9 cellular contexts compared by ENCODE assay signal in genomic region chr19:55486971-55487883, GRCh38. TPM values are rescaled to one million over a fixed set of nuclear protein-coding genes. Genes with fewer than 3 reads are reported as not detected.
DNase-seq lines count a peak whose midpoint lies in the region; ATAC-seq and TF ChIP-seq lines count a peak whose summit lies in the region.
"Had no signal": no experiment of that assay in that cellular context is flagged by ENCODE, and none has a peak within 500 bp of the region (broad histone marks: within the 10 kb centered on the region; RNA-seq: fewer than 3 reads in every experiment).

No MANE protein-coding gene starts in this region.

- BruUV-seq in mammary epithelial cell (replicated peaks; lab: Mats Ljungman, UMichigan), result TSS peak; percentile 62

- no peak overlapping the region for H3K4me3 Mint-ChIP-seq in T-cell

- no peak for TF ChIP-seq CTCF in mammary epithelial cell (conservative IDR thresholded peaks at IDR 0.05 in 1 of 2, IDR thresholded peaks at IDR 0.05 in 1 of 2; ENCODE audit: extremely low read depth in 1 of 2, insufficient read depth in 1 of 2, low read depth in 1 of 2, low read length in 2 of 2)

- POLR2A ChIA-PET in T-cell (lab: Charles Lee), result interaction anchor here in 1 of 2 donors (0.5 to 0.6 kb wide), 2 partner anchors 8 to 10 kb away, joined by 3 to 8 read pairs; no protein-coding TSS in a partner anchor

- intact Hi-C loops in mammary epithelial cell (cut with micrococcal nuclease), result no loop called here

- peak overlapping the region; percentile 34 for H2AFZ ChIP-seq in GM23248
- no peak overlapping the region for H2AFZ ChIP-seq in mammary epithelial cell (ENCODE audit: low read depth, low read length)

- WGBS in GM23248 (ENCODE audit: low coverage in 1 of 2, low lambda C conversion rate in 2 of 2, missing lambda C conversion rate in 2 of 2), 2 experiments, result 1 to 4% methylated on average over 26 of the region's 26 CpGs
- 55% methylated on average over 19 of the region's 26 CpGs for WGBS in mammary epithelial cell (ENCODE audit: low coverage, missing lambda C conversion rate)

- CTCF ChIA-PET in T-cell (lab: Charles Lee), result no interaction called here
- CTCF ChIA-PET in mammary epithelial cell (lab: Charles Lee; ENCODE audit: low non-redundant PET), result interaction anchor here (0.7 kb wide), 1 partner anchor 1880 kb away, joined by 3 read pairs; no protein-coding TSS in a partner anchor

- DNase-seq in GM23248, result peak; percentile 97
- no peak for DNase-seq in T-cell
- peak; percentile 67 for DNase-seq in mammary epithelial cell
- DNase-seq in left kidney (ENCODE audit: low read depth, low spot score), result peak; percentile 76
- peak; percentile 33 to 50 (median 45) for DNase-seq in stimulated activated CD4-positive, alpha-beta T cell treated with anti-CD3 and anti-CD28 coated beads, TNF-alpha, amount 100 ng/mL, for 4 hours (ENCODE audit: low read depth in 3 of 3)
- DNase-seq in HAP-1 (ENCODE audit: low spot score in 2 of 2), result no peak

- H3K27ac Mint-ChIP-seq in T-cell, result peak overlapping the region; percentile 28 to 43

- dilution Hi-C loops in mammary epithelial cell (cut with HindIII; ENCODE audit: low sequenced_read_pairs), result no loop called here

- ATAC-seq in T-cell (replicated peaks in 1 of 4) (peak in 1 of 4 experiments; percentile 26), HG02623 (IDR thresholded peaks at IDR 0.05; ENCODE audit: unreplicated experiment) (no peak), GM21381 (IDR thresholded peaks at IDR 0.05; ENCODE audit: unreplicated experiment) (no peak)

- H3K36me3 ChIP-seq in GM23248 (ENCODE audit: low read depth) (no peaks in the 10 kb centered on the region), mammary epithelial cell (ENCODE audit: insufficient read depth, low read length) (no peaks in the 10 kb centered on the region), HAP-1 (replicated peaks) (peaks cover 6% of the 10 kb centered on the region; the same call in 1 of the 2 replicates)

- peaks cover 6 to 11% (median 9%) of the 10 kb centered on the region in 3 donors for H3K4me1 Mint-ChIP-seq in T-cell

- H3K27ac ChIP-seq in GM23248 (peak overlapping the region; percentile 97), mammary epithelial cell (ENCODE audit: insufficient read depth, low read depth, low read length) (no peak overlapping the region)

- H3K27me3 ChIP-seq in GM23248 (replicated peaks; ENCODE audit: insufficient read depth) (no peaks in the 10 kb centered on the region), mammary epithelial cell (ENCODE audit: insufficient read depth, low read length) (no peaks in the 10 kb centered on the region), HAP-1 (ENCODE audit: low read depth) (0 out of 2 replicates have a peak, but pooled peaks cover 4% of the 10 kb centered on the region)

- peaks cover 24% of the 10 kb centered on the region for H3K4me1 ChIP-seq in GM23248 (ENCODE audit: insufficient read depth)
- H3K4me1 ChIP-seq in mammary epithelial cell (ENCODE audit: insufficient read depth, low read length), result peaks cover 15% of the 10 kb centered on the region
- peaks cover 4% of the 10 kb centered on the region; the same call in 1 of the 2 replicates for H3K4me1 ChIP-seq in HAP-1

- no peaks in the 10 kb centered on the region for H3K9me3 Mint-ChIP-seq in T-cell

- H3K4me2 ChIP-seq in GM23248 (ENCODE audit: unreplicated experiment) (peak overlapping the region; percentile 93), mammary epithelial cell (ENCODE audit: insufficient read depth, low read depth, low read length) (no peak overlapping the region)

- no peaks in the 10 kb centered on the region for H3K36me3 Mint-ChIP-seq in T-cell

- H3K4me3 ChIP-seq in GM23248 (peak overlapping the region; percentile 80), mammary epithelial cell (replicated peaks in 1 of 3; ENCODE audit: insufficient read depth in 1 of 3, low read depth in 2 of 3, low read length in 3 of 3) (no peak overlapping the region), HAP-1 (no peak overlapping the region)

- H3K9me2 ChIP-seq in GM23248 (ENCODE audit: insufficient read depth), result no peaks in the 10 kb centered on the region

- H3K9me3 ChIP-seq in GM23248 (ENCODE audit: low read depth), result no peaks in the 10 kb centered on the region
- H3K9me3 ChIP-seq in mammary epithelial cell (replicated peaks; ENCODE audit: insufficient read depth, low read length), result no peaks in the 10 kb centered on the region
- H3K9me3 ChIP-seq in HAP-1, result no peaks in the 10 kb centered on the region

- H3K79me2 ChIP-seq in GM23248 (ENCODE audit: insufficient read depth), result peaks cover 9% of the 10 kb centered on the region; the same call in 1 of the 2 replicates
- H3K79me2 ChIP-seq in mammary epithelial cell (ENCODE audit: insufficient read depth, low read length), result peaks cover 8% of the 10 kb centered on the region

- H4K20me1 ChIP-seq in GM23248 (ENCODE audit: insufficient read depth) (no peaks in the 10 kb centered on the region), mammary epithelial cell (ENCODE audit: insufficient read depth, low read length) (no peaks in the 10 kb centered on the region)

- H3K27me3 Mint-ChIP-seq in T-cell, result peaks cover 0 to 7% of the 10 kb centered on the region in 2 donors

- peak overlapping the region; percentile 86 for H3K9ac ChIP-seq in GM23248
- H3K9ac ChIP-seq in mammary epithelial cell (ENCODE audit: insufficient read depth, low read length), result no peak overlapping the region

- peaks cover 12% of the 10 kb centered on the region for H3F3A ChIP-seq in GM23248 (ENCODE audit: insufficient read depth)

- in situ Hi-C loops in GM23248 (cut with MboI), result no loop called here
- in situ Hi-C loops in mammary epithelial cell (cut with MboI; ENCODE audit: low sequenced_read_pairs in 2 of 2), result no loop called here
- in situ Hi-C loops in HAP-1 (cut with MboI; ENCODE audit: low sequenced_read_pairs), result no loop called here

RNA-seq across cellular contexts. Expression of gene SSC5D, which starts 1.0 kb away (rescaled TPM):
- total RNA-seq in GM23248 (2014; rRNA removed; shearing (Covaris generic)), result 12.6 and 14.4 TPM in 2 replicates
- polyA plus RNA-seq in GM23248 (2016; fragmentation: Nextera tagmentation; extraction: Ambion mirVana) (9.8 and 10.0 TPM in 2 replicates), mammary epithelial cell (not detected)
- total RNA-seq in T-cell (1 to 10 TPM in 2 of 5 donors, under 1 TPM in 3; 0.38 to 1.3 (median 0.66) TPM), mammary epithelial cell (under 1 TPM; 0.09 to 0.50 TPM)
- not detected for polyA minus RNA-seq in mammary epithelial cell

RNA-seq across cellular contexts. Expression of gene NAT14, which starts 2.2 kb away (rescaled TPM):
- 13.4 and 13.9 TPM in 2 replicates for total RNA-seq in GM23248 (2014; rRNA removed; shearing (Covaris generic))
- 11.1 and 12.0 TPM in 2 replicates for polyA plus RNA-seq in GM23248 (2016; fragmentation: Nextera tagmentation; extraction: Ambion mirVana)
- total RNA-seq in T-cell, result 10 to 100 TPM in 1 of 5 donors, 1 to 10 TPM in 4; 6.3 to 10.4 (median 8.1) TPM
- 10 to 100 TPM in 1 of 2 donors, 1 to 10 TPM in 1; 5.0 to 26.3 TPM for total RNA-seq in mammary epithelial cell
- polyA plus RNA-seq in mammary epithelial cell, result 11.4 TPM
- 1.4 TPM for polyA minus RNA-seq in mammary epithelial cell

RNA-seq across cellular contexts. Expression of gene ZNF628, which starts 10.8 kb away (rescaled TPM):
- total RNA-seq in GM23248 (2014; rRNA removed; shearing (Covaris generic)), result 1.7 and 4.3 TPM in 2 replicates
- 1.1 TPM in 2 replicates for polyA plus RNA-seq in GM23248 (2016; fragmentation: Nextera tagmentation; extraction: Ambion mirVana)
- 10 to 100 TPM; 14.2 to 24.1 (median 16.2) TPM for total RNA-seq in T-cell
- 1 to 10 TPM; 2.7 to 10.0 TPM for total RNA-seq in mammary epithelial cell
- 1.7 TPM for polyA plus RNA-seq in mammary epithelial cell
- polyA minus RNA-seq in mammary epithelial cell, result 0.62 TPM

RNA-seq across cellular contexts. Expression of gene C19orf85, which starts 22.7 kb away (rescaled TPM):
- total RNA-seq in GM23248 (2014; rRNA removed; shearing (Covaris generic)), result not detected in 2 replicates
- polyA plus RNA-seq in GM23248 (2016; fragmentation: Nextera tagmentation; extraction: Ambion mirVana), result not detected in 2 replicates
- total RNA-seq in T-cell, result not detected
- total RNA-seq in mammary epithelial cell, result not detected
- polyA plus RNA-seq in mammary epithelial cell, result not detected
- not detected for polyA minus RNA-seq in mammary epithelial cell
- total RNA-seq: T-helper 1 cell treated with Interleukin-12 subunit alpha and Interleukin-12 subunit beta and Interleukin-4 antibody, amounts not matched to agents 30 ng/mL and 1 ng/mL, for 36 hours had no signal

RNA-seq across cellular contexts. Expression of gene ISOC2, which starts 25.8 kb away (rescaled TPM):
- total RNA-seq in GM23248 (2014; rRNA removed; shearing (Covaris generic)), result 103 and 116 TPM in 2 replicates
- polyA plus RNA-seq in GM23248 (2016; fragmentation: Nextera tagmentation; extraction: Ambion mirVana) (34.0 and 35.3 TPM in 2 replicates), mammary epithelial cell (55.7 TPM)
- total RNA-seq in T-cell (10 to 100 TPM in 3 of 5 donors, 1 to 10 TPM in 2; 6.8 to 18.9 (median 14.7) TPM), mammary epithelial cell (10 to 100 TPM; 38.9 to 65.0 TPM)
- 17.0 TPM for polyA minus RNA-seq in mammary epithelial cell

Comparison
In these comparisons a context has a peak if more than half of its experiments do, and no peak if none do; other contexts are left out.
1. DNase-seq: peak in GM23248 (single experiment), mammary epithelial cell (single experiment), left kidney (single experiment) and stimulated activated CD4-positive, alpha-beta T cell treated with anti-CD3 and anti-CD28 coated beads, TNF-alpha, amount 100 ng/mL, for 4 hours (3 of 3); none in T-cell (0 of 34) and HAP-1 (0 of 2).